22 cellular contexts compared by ENCODE assay signal in the genomic region with DNA sequence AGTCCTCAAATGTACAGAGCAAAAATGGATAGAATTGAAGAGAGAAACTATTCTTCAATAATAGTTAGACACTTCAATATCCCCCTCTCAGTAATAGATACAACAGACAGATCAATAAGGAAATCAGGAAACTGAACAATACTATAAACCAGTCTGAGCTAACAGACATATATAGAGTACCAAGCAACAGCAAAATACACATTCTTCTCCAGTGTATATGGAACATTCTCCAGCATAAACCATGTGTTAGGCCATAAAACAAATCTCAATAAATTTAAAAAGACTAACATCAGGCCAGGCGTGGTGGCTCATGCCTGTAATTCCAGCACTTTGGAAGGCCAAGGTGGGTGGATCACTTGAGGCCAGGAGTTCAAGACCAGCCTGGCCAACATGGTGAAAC.
"Had no signal": no experiment of that assay in that cellular context is flagged by ENCODE, and none has a peak within 500 bp of the region (broad histone marks: within the 10 kb centered on the region; RNA-seq: fewer than 3 reads in every experiment).

No MANE protein-coding gene starts in this region.

- ATAC-seq: effector memory CD8-positive, alpha-beta T cell; esophagus mucosa; foreskin keratinocyte; gastrocnemius medialis; gastroesophageal sphincter; heart left ventricle; heart right ventricle had no signal

- H3K36me3 ChIP-seq: colonic mucosa, esophagus muscularis mucosa, esophagus squamous epithelium, gastrocnemius medialis, gastroesophageal sphincter, heart left ventricle, heart right ventricle had no signal

- DNase-seq: colonic mucosa; cortex of kidney; dermis blood vessel endothelial cell; dorsolateral prefrontal cortex; effector CD4-positive, alpha-beta T cell; effector CD8-positive, alpha-beta T cell; effector memory CD4-positive, alpha-beta T cell; effector memory CD8-positive, alpha-beta T cell; endodermal cell; erythroblast; esophagus squamous epithelium; foreskin fibroblast; foreskin keratinocyte; foreskin melanocyte; gastrocnemius medialis; glutamatergic neuron; heart left ventricle; heart right ventricle had no signal

- H3K4me3 ChIP-seq: colonic mucosa, coronary artery, dorsolateral prefrontal cortex, esophagus muscularis mucosa, esophagus squamous epithelium, gastrocnemius medialis, gastroesophageal sphincter, heart left ventricle, heart right ventricle had no signal

- H3K9me3 ChIP-seq: colonic mucosa, esophagus muscularis mucosa, esophagus squamous epithelium, gastrocnemius medialis, gastroesophageal sphincter, heart left ventricle, heart right ventricle had no signal

- H3K4me1 ChIP-seq: colonic mucosa, esophagus muscularis mucosa, esophagus squamous epithelium, gastrocnemius medialis, gastroesophageal sphincter, heart left ventricle, heart right ventricle had no signal
